In the genomic region with DNA sequence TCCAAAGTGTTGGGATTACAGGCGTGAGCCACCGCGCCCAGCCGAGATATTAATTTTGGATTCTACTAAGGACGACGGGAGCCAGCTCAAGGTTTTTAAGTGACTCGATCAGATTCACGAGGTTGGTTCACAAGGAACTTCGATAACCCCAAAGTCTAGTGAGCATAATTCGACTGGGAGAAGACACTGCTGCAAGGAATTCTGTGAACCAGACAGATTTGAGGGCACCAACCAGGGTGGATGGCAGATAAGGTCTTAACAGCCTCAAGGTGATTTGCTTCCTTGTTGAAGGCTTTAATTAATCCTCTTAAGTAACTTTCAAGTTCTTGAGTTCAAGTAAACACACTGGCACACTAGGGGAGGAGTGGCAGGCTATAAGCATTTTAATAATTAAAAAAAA, we compare ENCODE assay signal across 8 cellular contexts. TPM values are rescaled to one million over a fixed set of nuclear protein-coding genes. Genes with fewer than 3 reads are reported as not detected.
DNase-seq lines count a peak whose midpoint lies in the region; ATAC-seq lines count a peak whose summit lies in the region.

No MANE protein-coding gene starts in this region.

- H3K4me3 ChIP-seq in iPS-11a (ENCODE audit: low read depth, low read length), result peak overlapping the region; percentile 67

- H3K4me1 Mint-ChIP-seq in activated CD8-positive, alpha-beta memory T cell treated with anti-CD3 and anti-CD28 coated beads, Interleukin-2, amount 10 ng/mL, durations not matched to agents 7 days and 5 days, result peaks cover 31% of the 10 kb centered on the region
- H3K4me1 Mint-ChIP-seq in activated CD8-positive, alpha-beta T cell treated with anti-CD3 and anti-CD28 coated beads, Interleukin-2, amount 10 ng/mL, durations not matched to agents 7 days and 5 days (ENCODE audit: low read depth), result peaks cover 26% of the 10 kb centered on the region
- H3K4me1 Mint-ChIP-seq in stimulated activated effector memory CD8-positive, alpha-beta T cell treated with anti-CD3 and anti-CD28 coated beads, Interleukin-12 subunit alpha, Interleukin-12 subunit beta, amount 100 ng/mL, for 72 hours, result peaks cover 30% of the 10 kb centered on the region

- peak overlapping the region; percentile 90 for H3K4me3 Mint-ChIP-seq in activated CD8-positive, alpha-beta memory T cell treated with anti-CD3 and anti-CD28 coated beads, Interleukin-2, amount 10 ng/mL, durations not matched to agents 7 days and 5 days
- H3K4me3 Mint-ChIP-seq in activated CD8-positive, alpha-beta T cell treated with anti-CD3 and anti-CD28 coated beads, Interleukin-2, amount 10 ng/mL, durations not matched to agents 7 days and 5 days, result peak overlapping the region; percentile 82
- H3K4me3 Mint-ChIP-seq in stimulated activated effector memory CD8-positive, alpha-beta T cell treated with anti-CD3 and anti-CD28 coated beads, Interleukin-12 subunit alpha, Interleukin-12 subunit beta, amount 100 ng/mL, for 72 hours, result peak overlapping the region; percentile 90

- H3K27ac Mint-ChIP-seq in activated CD8-positive, alpha-beta memory T cell treated with anti-CD3 and anti-CD28 coated beads, Interleukin-2, amount 10 ng/mL, durations not matched to agents 7 days and 5 days, result peak overlapping the region; percentile 97
- peak overlapping the region; percentile 99 for H3K27ac Mint-ChIP-seq in activated CD8-positive, alpha-beta T cell treated with anti-CD3 and anti-CD28 coated beads, Interleukin-2, amount 10 ng/mL, durations not matched to agents 7 days and 5 days
- peak overlapping the region; percentile 98 for H3K27ac Mint-ChIP-seq in stimulated activated effector memory CD8-positive, alpha-beta T cell treated with anti-CD3 and anti-CD28 coated beads, Interleukin-12 subunit alpha, Interleukin-12 subunit beta, amount 100 ng/mL, for 72 hours

- CTCF ChIA-PET in activated CD8-positive, alpha-beta memory T cell treated with anti-CD3 and anti-CD28 coated beads, Interleukin-2, amount 10 ng/mL, durations not matched to agents 7 days and 5 days (lab: Charles Lee), result interaction anchor here (0.6 to 4.0 kb wide), 18 partner anchors 9 to 1009 kb away, joined by 3 to 35 read pairs (median 3); a partner anchor contains a TSS
- CTCF ChIA-PET in activated CD8-positive, alpha-beta T cell treated with anti-CD3 and anti-CD28 coated beads, Interleukin-2, amount 10 ng/mL, durations not matched to agents 7 days and 5 days (lab: Charles Lee), result interaction anchor here (0.5 to 7.2 kb wide), 13 partner anchors 15 to 1094 kb away, joined by 3 to 48 read pairs (median 4); a partner anchor contains a TSS

- H3K27me3 Mint-ChIP-seq in activated CD8-positive, alpha-beta memory T cell treated with anti-CD3 and anti-CD28 coated beads, Interleukin-2, amount 10 ng/mL, durations not matched to agents 7 days and 5 days, result no peaks in the 10 kb centered on the region
- H3K27me3 Mint-ChIP-seq in activated CD8-positive, alpha-beta T cell treated with anti-CD3 and anti-CD28 coated beads, Interleukin-2, amount 10 ng/mL, durations not matched to agents 7 days and 5 days (ENCODE audit: low read depth), result no peaks in the 10 kb centered on the region

- POLR2A ChIA-PET in activated CD8-positive, alpha-beta T cell treated with anti-CD3 and anti-CD28 coated beads, Interleukin-2, amount 10 ng/mL, durations not matched to agents 7 days and 5 days (lab: Charles Lee), result interaction anchor here (0.6 to 3.0 kb wide), 13 partner anchors 9 to 187 kb away, joined by 3 to 31 read pairs (median 4); a partner anchor contains a TSS

- no peak for ATAC-seq in activated CD8-positive, alpha-beta memory T cell treated with anti-CD3 and anti-CD28 coated beads, Interleukin-2, amount 10 ng/mL, durations not matched to agents 7 days and 5 days
- no peak for ATAC-seq in activated CD8-positive, alpha-beta T cell treated with anti-CD3 and anti-CD28 coated beads, Interleukin-2, amount 10 ng/mL, durations not matched to agents 7 days and 5 days
- no peak for ATAC-seq in stimulated activated effector memory CD8-positive, alpha-beta T cell treated with anti-CD3 and anti-CD28 coated beads, Interleukin-12 subunit alpha, Interleukin-12 subunit beta, amount 100 ng/mL, for 72 hours
- no peak for ATAC-seq in HG03108 (IDR thresholded peaks at IDR 0.05; ENCODE audit: unreplicated experiment)

- no peak for DNase-seq in activated CD8-positive, alpha-beta memory T cell treated with anti-CD3 and anti-CD28 coated beads, Interleukin-2, amount 10 ng/mL, durations not matched to agents 7 days and 5 days
- DNase-seq in activated CD8-positive, alpha-beta memory T cell treated with anti-CD3 and anti-CD28 coated beads for 24 hours, result no peak
- no peak for DNase-seq in activated CD8-positive, alpha-beta T cell treated with anti-CD3 and anti-CD28 coated beads, Interleukin-2, amount 10 ng/mL, durations not matched to agents 7 days and 5 days
- DNase-seq in stimulated activated effector memory CD8-positive, alpha-beta T cell treated with anti-CD3 and anti-CD28 coated beads, Interleukin-12 subunit alpha, Interleukin-12 subunit beta, amount 100 ng/mL, for 72 hours (ENCODE audit: low spot score in 2 of 2), result no peak
- no peak for DNase-seq in NOMO-1 (lab: John Stamatoyannopoulos, UW; ENCODE audit: unreplicated experiment in 2 of 2)
- DNase-seq in stimulated activated naive CD4-positive, alpha-beta T cell (lab: John Stamatoyannopoulos, UW), result no peak

- no peaks in the 10 kb centered on the region for H3K36me3 Mint-ChIP-seq in activated CD8-positive, alpha-beta memory T cell treated with anti-CD3 and anti-CD28 coated beads, Interleukin-2, amount 10 ng/mL, durations not matched to agents 7 days and 5 days
- peaks cover 6% of the 10 kb centered on the region for H3K36me3 Mint-ChIP-seq in activated CD8-positive, alpha-beta T cell treated with anti-CD3 and anti-CD28 coated beads, Interleukin-2, amount 10 ng/mL, durations not matched to agents 7 days and 5 days (ENCODE audit: low read depth)
- peaks cover 30% of the 10 kb centered on the region for H3K36me3 Mint-ChIP-seq in stimulated activated effector memory CD8-positive, alpha-beta T cell treated with anti-CD3 and anti-CD28 coated beads, Interleukin-12 subunit alpha, Interleukin-12 subunit beta, amount 100 ng/mL, for 72 hours

- no peaks in the 10 kb centered on the region for H3K9me3 Mint-ChIP-seq in activated CD8-positive, alpha-beta memory T cell treated with anti-CD3 and anti-CD28 coated beads, Interleukin-2, amount 10 ng/mL, durations not matched to agents 7 days and 5 days (ENCODE audit: low read depth)
- H3K9me3 Mint-ChIP-seq in activated CD8-positive, alpha-beta T cell treated with anti-CD3 and anti-CD28 coated beads, Interleukin-2, amount 10 ng/mL, durations not matched to agents 7 days and 5 days (ENCODE audit: insufficient read depth), result no peaks in the 10 kb centered on the region
- no peaks in the 10 kb centered on the region for H3K9me3 Mint-ChIP-seq in stimulated activated effector memory CD8-positive, alpha-beta T cell treated with anti-CD3 and anti-CD28 coated beads, Interleukin-12 subunit alpha, Interleukin-12 subunit beta, amount 100 ng/mL, for 72 hours

RNA-seq across cellular contexts. Expression of a gene that starts 1.1 kb away (rescaled TPM):
- total RNA-seq in activated CD8-positive, alpha-beta memory T cell treated with anti-CD3 and anti-CD28 coated beads, Interleukin-2, amount 10 ng/mL, durations not matched to agents 7 days and 5 days, result 10 to 100 TPM; 25.3 to 32.3 TPM
- 10 to 100 TPM; 24.9 to 25.5 TPM for total RNA-seq in activated CD8-positive, alpha-beta T cell treated with anti-CD3 and anti-CD28 coated beads, Interleukin-2, amount 10 ng/mL, durations not matched to agents 7 days and 5 days
